8 cellular contexts compared by ENCODE assay signal in the genomic region with DNA sequence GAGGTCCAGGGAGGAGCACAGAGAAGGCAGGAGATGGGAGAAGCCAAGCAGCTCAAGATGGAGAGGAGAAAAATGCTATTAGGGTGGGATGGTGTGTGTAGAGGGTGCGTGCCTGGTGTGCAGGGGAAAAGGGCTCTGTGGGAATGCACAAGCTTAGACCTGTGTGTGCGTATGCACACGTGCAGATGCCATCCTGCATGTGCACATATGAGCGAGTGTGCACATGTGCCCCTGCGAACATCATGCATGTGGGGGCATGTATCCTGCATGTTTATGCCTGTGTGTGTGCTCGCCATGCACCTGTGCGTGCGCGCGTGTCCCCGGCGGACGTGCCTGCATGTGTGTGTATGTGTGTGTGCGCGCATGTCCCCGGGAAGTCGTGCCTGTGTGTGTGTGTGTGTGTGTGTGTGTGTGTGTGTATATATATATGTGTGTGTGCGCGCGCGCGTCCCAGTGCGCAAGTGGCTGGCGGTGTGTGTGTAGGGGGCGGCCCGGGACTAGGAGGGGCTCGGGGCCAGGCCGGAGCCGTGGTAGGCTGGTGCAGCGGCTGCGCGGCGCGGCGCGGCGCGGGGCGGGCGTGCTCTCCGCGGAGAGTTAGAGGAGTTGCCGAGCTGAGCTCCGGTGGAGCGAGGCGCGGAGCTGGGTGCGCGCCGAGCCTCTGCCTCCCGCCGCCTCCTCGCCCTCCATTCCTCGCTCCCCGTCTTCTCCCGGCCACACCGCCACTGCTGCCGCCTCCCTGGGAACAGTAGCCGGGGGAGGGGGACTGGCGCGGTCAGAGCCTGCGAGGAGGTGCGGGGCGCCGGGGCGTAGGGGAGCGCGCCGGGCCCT. TPM values are rescaled to one million over a fixed set of nuclear protein-coding genes. Genes with fewer than 3 reads are reported as not detected.
DNase-seq lines count a peak whose midpoint lies in the region; ATAC-seq and TF ChIP-seq lines count a peak whose summit lies in the region.

Gene KCNJ12 (plus strand): TSS at position 601 of the 828 bp plus-strand sequence. CDS start 38,986 bp downstream, outside the sequence.

- H3K14ac ChIP-seq in neuronal stem cell (ENCODE audit: low read length) = no peak within 1 kb of the TSS

- H3K9me3 ChIP-seq in CD4-positive, alpha-beta memory T cell (ENCODE audit: control insufficient read depth in 1 of 2, low read length in 2 of 2) = no peaks in the 10 kb centered on the region
- H3K9me3 ChIP-seq in OCI-LY7 (ENCODE audit: low read length) (no peaks in the 10 kb centered on the region), neuronal stem cell (replicated peaks in 1 of 2; ENCODE audit: control insufficient read depth in 2 of 2, insufficient read depth in 1 of 2, low read depth in 1 of 2, low read length in 2 of 2) (no peaks in the 10 kb centered on the region)

- no peaks in the 10 kb centered on the region for H3K36me3 ChIP-seq in CD4-positive, alpha-beta memory T cell (ENCODE audit: insufficient read depth, low read length)
- H3K36me3 ChIP-seq in OCI-LY7 (ENCODE audit: insufficient read depth, low read length) (no peaks in the 10 kb centered on the region), neuronal stem cell (replicated peaks in 1 of 2; ENCODE audit: control insufficient read depth in 2 of 2, insufficient read depth in 2 of 2, low read length in 2 of 2) (no peaks in the 10 kb centered on the region)

- no peak for TF ChIP-seq CTCF in OCI-LY7 (conservative IDR thresholded peaks at IDR 0.05; ENCODE audit: low read length)
- no peak for TF ChIP-seq CTCF in foreskin keratinocyte (conservative IDR thresholded peaks at IDR 0.05)
- no peak for TF ChIP-seq CTCF in RWPE1 (conservative IDR thresholded peaks at IDR 0.05; ENCODE audit: low read depth)
- no peak for TF ChIP-seq CTCF in GM10266 (IDR thresholded peaks at IDR 0.05; ENCODE audit: control insufficient read depth, insufficient read depth, low read depth, missing control alignments)

- H2BK120ac ChIP-seq in neuronal stem cell (ENCODE audit: low read depth, low read length) = peak within 1 kb of the TSS; percentile 26

- H3K36me3 Mint-ChIP-seq in CD4-positive, alpha-beta memory T cell = no peaks in the 10 kb centered on the region

- H3K9ac ChIP-seq in neuronal stem cell (ENCODE audit: low read depth, low read length, poor library complexity) = peak within 1 kb of the TSS; percentile 87

- H3K27ac Mint-ChIP-seq in CD4-positive, alpha-beta memory T cell = no peak within 1 kb of the TSS

- H3K9me2 ChIP-seq in OCI-LY7 (ENCODE audit: insufficient read depth, low read length) = no peaks in the 10 kb centered on the region

- ATAC-seq in foreskin keratinocyte = peak; percentile 26

- CTCF ChIA-PET in CD4-positive, alpha-beta memory T cell (lab: Charles Lee; ENCODE audit: partially characterized antibody) = no interaction called here
- CTCF ChIA-PET in OCI-LY7 (lab: Charles Lee; ENCODE audit: unreplicated experiment) (interaction anchor here (0.7 kb wide), 1 partner anchor 30 kb away, joined by 3 read pairs; no protein-coding TSS in a partner anchor), RWPE1 (lab: Yijun Ruan, JAX) (no interaction called here)

- peak within 1 kb of the TSS; percentile 68 for H2BK12ac ChIP-seq in neuronal stem cell (ENCODE audit: low read length)

- peak within 1 kb of the TSS; percentile 12 for H4K91ac ChIP-seq in neuronal stem cell (ENCODE audit: low read depth, low read length, poor library complexity)

- H3K27me3 ChIP-seq in CD4-positive, alpha-beta memory T cell (ENCODE audit: insufficient read depth, low read length) = no peaks in the 10 kb centered on the region
- H3K27me3 ChIP-seq in foreskin keratinocyte (peaks cover 49% of the 10 kb centered on the region), neuronal stem cell (ENCODE audit: control insufficient read depth in 3 of 3, insufficient read depth in 3 of 3, low read depth in 1 of 3, low read length in 3 of 3) (peaks cover 10 to 79% (median 29%) of the 10 kb centered on the region in 3 experiments)

- H3K4me1 ChIP-seq in CD4-positive, alpha-beta memory T cell (ENCODE audit: insufficient read depth, low read length) = no peaks in the 10 kb centered on the region
- peaks cover 6% of the 10 kb centered on the region for H3K4me1 ChIP-seq in OCI-LY7 (ENCODE audit: insufficient read depth, low read length, poor library complexity, severe bottlenecking)
- no peaks in the 10 kb centered on the region for H3K4me1 ChIP-seq in foreskin keratinocyte
- H3K4me1 ChIP-seq in neuronal stem cell (ENCODE audit: control insufficient read depth in 2 of 2, insufficient read depth in 1 of 2, low read depth in 1 of 2, low read length in 2 of 2) = peaks cover 30 to 37% of the 10 kb centered on the region in 2 donors

- no TSS peak for BruUV-seq in OCI-LY7 (replicated peaks; lab: Mats Ljungman, UMichigan)

- H3K4me2 ChIP-seq in OCI-LY7 (ENCODE audit: low read length) = peak within 1 kb of the TSS; percentile 37; the same call in 1 of the 2 replicates
- H3K4me2 ChIP-seq in neuronal stem cell (ENCODE audit: insufficient read depth, low read length, poor library complexity, severe bottlenecking) = peak within 1 kb of the TSS; percentile 93

- peak within 1 kb of the TSS; percentile 93 for H2AK5ac ChIP-seq in neuronal stem cell (ENCODE audit: low read depth, low read length)

- peak within 1 kb of the TSS; percentile 96 for H3K18ac ChIP-seq in neuronal stem cell (ENCODE audit: low read length)

- H2BK15ac ChIP-seq in neuronal stem cell (ENCODE audit: low read length) = peak within 1 kb of the TSS; percentile 78

- POLR2A ChIA-PET in CD4-positive, alpha-beta memory T cell (lab: Charles Lee; ENCODE audit: partially characterized antibody) = no interaction called here
- POLR2A ChIA-PET in OCI-LY7 (lab: Charles Lee) (no interaction called here), RWPE1 (lab: Yijun Ruan, JAX; ENCODE audit: low non-redundant PET) (no interaction called here)

- no peak for DNase-seq in CD4-positive, alpha-beta memory T cell
- DNase-seq in OCI-LY7 (ENCODE audit: low spot score) (no peak), foreskin keratinocyte (peak; percentile 19 to 44), neuronal stem cell (ENCODE audit: low spot score) (no peak), RWPE1 (ENCODE audit: low spot score) (no peak), GM10266 (ENCODE audit: extremely low spot score) (no peak)
- DNase-seq in stimulated activated naive CD4-positive, alpha-beta T cell treated with Interleukin-2 at 50 U/mL for 16 hours (lab: John Stamatoyannopoulos, UW) = no peak
- no peak for DNase-seq in activated CD8-positive, alpha-beta memory T cell treated with anti-CD3 and anti-CD28 coated beads for 24 hours

- H3K79me1 ChIP-seq in neuronal stem cell (ENCODE audit: low read depth, low read length) = no peaks in the 10 kb centered on the region

- no peak within 1 kb of the TSS for H3K27ac ChIP-seq in CD4-positive, alpha-beta memory T cell (ENCODE audit: low read depth, low read length)
- H3K27ac ChIP-seq in OCI-LY7 (ENCODE audit: low read depth, low read length, poor library complexity, severe bottlenecking) = no peak within 1 kb of the TSS
- no peak within 1 kb of the TSS for H3K27ac ChIP-seq in foreskin keratinocyte
- no peak within 1 kb of the TSS for H3K27ac ChIP-seq in neuronal stem cell (replicated peaks; ENCODE audit: low read length)
- no peak within 1 kb of the TSS for H3K27ac ChIP-seq in RWPE1

- H3K23ac ChIP-seq in neuronal stem cell (ENCODE audit: low read depth, low read length, poor library complexity) = peak within 1 kb of the TSS; percentile 52

- H2AFZ ChIP-seq in OCI-LY7 (ENCODE audit: low read length) = no peak within 1 kb of the TSS
- H2AFZ ChIP-seq in neuronal stem cell (ENCODE audit: low read length) = peak within 1 kb of the TSS; percentile 93

- no peaks in the 10 kb centered on the region for H4K20me1 ChIP-seq in OCI-LY7 (ENCODE audit: insufficient read depth, low read length)

- H3K79me2 ChIP-seq in OCI-LY7 (ENCODE audit: insufficient read depth, low read depth, low read length) = no peaks in the 10 kb centered on the region

- no peak within 1 kb of the TSS for H4K8ac ChIP-seq in neuronal stem cell (ENCODE audit: low read depth, low read length)

- H3K4me1 Mint-ChIP-seq in CD4-positive, alpha-beta memory T cell = peaks cover 2 to 9% (median 5%) of the 10 kb centered on the region in 4 donors

- no peak within 1 kb of the TSS for H3K4ac ChIP-seq in neuronal stem cell (ENCODE audit: low read length)

- H3K4me3 Mint-ChIP-seq in CD4-positive, alpha-beta memory T cell = peak within 1 kb of the TSS in 6 of 8 donors; percentile 6 to 73 (median 38)

- WGBS in neuronal stem cell (ENCODE audit: extremely low coverage in 2 of 2, insufficient read length in 2 of 2, insufficient replicate concordance in 1 of 2), 2 donors = no CpG with 5 or more reads among the region's 69 CpGs

- H3K9me3 Mint-ChIP-seq in CD4-positive, alpha-beta memory T cell = no peaks in the 10 kb centered on the region

- H3K27me3 Mint-ChIP-seq in CD4-positive, alpha-beta memory T cell = peaks cover 13 to 16% of the 10 kb centered on the region in 2 donors

- H2BK5ac ChIP-seq in neuronal stem cell (ENCODE audit: low read length) = no peak within 1 kb of the TSS

- intact Hi-C loops in CD4-positive, alpha-beta memory T cell (cut with micrococcal nuclease) = no loop called here
- intact Hi-C loops in OCI-LY7 (cut with micrococcal nuclease; ENCODE audit: unreplicated experiment) = no loop called here

- no peak within 1 kb of the TSS for H3K4me3 ChIP-seq in CD4-positive, alpha-beta memory T cell (ENCODE audit: low read length in 2 of 2)
- peak within 1 kb of the TSS; percentile 48 for H3K4me3 ChIP-seq in OCI-LY7 (ENCODE audit: low read depth, low read length, poor library complexity, severe bottlenecking)
- H3K4me3 ChIP-seq in neuronal stem cell (ENCODE audit: low read length in 2 of 2) = peak within 1 kb of the TSS; percentile 42 to 78

RNA-seq across cellular contexts. Expression of gene KCNJ12, which starts in this region (rescaled TPM):
- total RNA-seq in CD4-positive, alpha-beta memory T cell = not detected
- not detected for polyA plus RNA-seq in CD4-positive, alpha-beta memory T cell
- total RNA-seq in OCI-LY7 (2014; rRNA removed; shearing (Covaris generic)) = 0.13 and 0.16 TPM in 2 replicates
- total RNA-seq in OCI-LY7 (2022) = 0.17 and 0.22 TPM in 2 replicates
- 0.11 and 0.14 TPM in 2 replicates for total RNA-seq in foreskin keratinocyte
- polyA plus RNA-seq in foreskin keratinocyte = 0.06 TPM in 2 replicates
- 0.78 TPM for polyA plus RNA-seq in neuronal stem cell (2013, experiment 1 of 2)
- polyA plus RNA-seq in neuronal stem cell (2013, experiment 2 of 2) = 0.89 TPM

Comparison
In these comparisons a context has a peak if more than half of its experiments do, and no peak if none do; other contexts are left out.
1. Peak in DNase-seq and ATAC-seq in foreskin keratinocyte; RNA of the gene not detected or under 1 TPM.
2. H3K4me3 ChIP-seq: peak in OCI-LY7 (single experiment) and neuronal stem cell (2 of 2); none in CD4-positive, alpha-beta memory T cell (0 of 2).